Comparison of ENCODE assay signal across 26 cellular contexts in the genomic region with DNA sequence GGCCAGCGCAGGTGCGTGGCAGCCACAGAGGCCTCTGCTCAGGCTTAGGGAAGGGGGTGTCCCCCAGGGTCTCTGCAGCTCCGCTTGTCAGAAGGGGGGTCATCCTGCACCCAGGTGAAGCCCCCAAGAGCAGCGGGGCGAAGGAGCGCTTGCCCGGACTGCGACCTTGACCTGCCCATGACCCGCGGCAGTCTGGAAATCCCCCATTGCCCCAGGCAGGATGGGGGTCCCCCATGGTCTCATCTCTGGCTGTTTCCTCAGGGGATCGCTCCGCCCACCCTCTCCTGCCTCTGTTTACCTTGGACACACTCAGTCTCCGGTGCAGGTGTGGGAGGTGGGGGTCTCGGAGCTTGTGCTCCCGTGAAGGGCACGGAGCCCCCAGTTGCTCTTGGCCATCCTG.
"Had no signal": no experiment of that assay in that cellular context is flagged by ENCODE, and none has a peak within 500 bp of the region (broad histone marks: within the 10 kb centered on the region; RNA-seq: fewer than 3 reads in every experiment).

No MANE protein-coding gene starts in this region.

- H3K9me3 ChIP-seq: left ventricle myocardium inferior, ovary, right atrium auricular region, suprapubic skin, thoracic aorta, tibial artery, upper lobe of right lung had no signal

- FAIRE-seq: urothelium cell line had no signal

- H3K27me3 ChIP-seq: hepatocyte, neural progenitor cell, ovary, right atrium auricular region, suprapubic skin, tibial artery, upper lobe of right lung had no signal

- H2AFZ ChIP-seq: hepatocyte, neural progenitor cell had no signal

- H3K4me3 Mint-ChIP-seq: mesothelial cell of epicardium; naive thymus-derived CD8-positive, alpha-beta T cell; nephron; neural progenitor cell; stimulated activated naive CD8-positive, alpha-beta T cell treated with anti-CD3 and anti-CD28 coated beads, Interleukin-15, Interleukin-2, amounts not matched to agents 100 ng/mL and 50 ng/mL, for 24 hours had no signal

- H3K9me3 Mint-ChIP-seq: mesothelial cell of epicardium; naive thymus-derived CD8-positive, alpha-beta T cell; nephron; neural progenitor cell; stimulated activated naive CD8-positive, alpha-beta T cell treated with anti-CD3 and anti-CD28 coated beads, Interleukin-15, Interleukin-2, amounts not matched to agents 100 ng/mL and 50 ng/mL, for 24 hours had no signal

- H3K27me3 Mint-ChIP-seq: naive thymus-derived CD8-positive, alpha-beta T cell; progenitor cell of endocrine pancreas; stimulated activated naive CD8-positive, alpha-beta T cell treated with anti-CD3 and anti-CD28 coated beads, Interleukin-15, Interleukin-2, amounts not matched to agents 100 ng/mL and 50 ng/mL, for 24 hours had no signal

- H3K4me2 ChIP-seq: hepatocyte, neural progenitor cell had no signal

- H3K4me3 ChIP-seq: hepatocyte, left ventricle myocardium inferior, lung, neural progenitor cell, ovary, right atrium auricular region, skin epidermis, suprapubic skin, thoracic aorta, tibial artery, upper lobe of right lung had no signal

- H3K36me3 ChIP-seq: neural progenitor cell, ovary had no signal

- ATAC-seq: naive thymus-derived CD8-positive, alpha-beta T cell; sciatic nerve; upper lobe of right lung had no signal

- H3K9ac ChIP-seq: neural progenitor cell had no signal

- H3K27ac ChIP-seq: hepatocyte, left ventricle myocardium inferior, neural progenitor cell, ovary, right atrium auricular region, skin epidermis, suprapubic skin, thoracic aorta, tibial artery, upper lobe of right lung had no signal

- H3K27ac Mint-ChIP-seq: mesothelial cell of epicardium; nephron; neural progenitor cell; progenitor cell of endocrine pancreas; stimulated activated naive CD8-positive, alpha-beta T cell treated with anti-CD3 and anti-CD28 coated beads, Interleukin-15, Interleukin-2, amounts not matched to agents 100 ng/mL and 50 ng/mL, for 24 hours had no signal

- DNase-seq: islet precursor cell; left ventricle myocardium inferior; mesendoderm; naive thymus-derived CD8-positive, alpha-beta T cell; ovary; stimulated activated CD4-positive, alpha-beta T cell treated with anti-CD3 and anti-CD28 coated beads, Interleukin-12 subunit alpha, Interleukin-12 subunit beta, amount 100 ng/mL, for 4 hours; stimulated activated CD4-positive, alpha-beta T cell treated with anti-CD3 and anti-CD28 coated beads, Interleukin-15, amount 100 ng/mL, for 24 hours; stimulated activated CD4-positive, alpha-beta T cell treated with anti-CD3 and anti-CD28 coated beads, Interleukin-2, amount 100 ng/mL, for 24 hours; stimulated activated CD4-positive, alpha-beta T cell treated with anti-CD3 and anti-CD28 coated beads, Interleukin-4, amount 100 ng/mL, for 1 hour; stimulated activated naive CD4-positive, alpha-beta T cell; tibial artery; trophoblast cell; upper lobe of right lung had no signal
